Comparison of ENCODE assay signal across 10 cellular contexts in the genomic region with DNA sequence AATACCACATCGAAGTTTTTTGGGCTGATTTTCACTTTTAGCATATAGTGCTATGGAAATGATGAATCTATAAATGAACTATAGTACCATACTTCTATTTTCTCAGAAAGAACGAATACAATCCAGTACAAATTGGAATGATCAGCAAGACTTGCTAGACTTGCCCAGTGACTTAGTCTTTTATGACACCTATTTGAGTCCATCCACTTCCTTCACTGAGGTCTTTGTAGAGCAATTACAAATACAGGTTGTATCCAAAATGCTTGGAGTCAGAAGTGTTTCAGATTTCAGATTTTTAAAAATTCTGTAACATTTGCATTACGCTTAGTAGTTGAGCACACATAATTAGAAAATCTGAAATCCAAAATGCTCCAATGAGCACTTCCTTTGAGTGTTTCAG.
DNase-seq lines count a peak whose midpoint lies in the region; ATAC-seq and TF ChIP-seq lines count a peak whose summit lies in the region.
"Had no signal": no experiment of that assay in that cellular context is flagged by ENCODE, and none has a peak within 500 bp of the region (broad histone marks: within the 10 kb centered on the region; RNA-seq: fewer than 3 reads in every experiment).

No MANE protein-coding gene starts in this region.

- 91% methylated on average over 3 of the region's 3 CpGs for WGBS in esophagus muscularis mucosa
- WGBS in stomach, 5 donors = 81 to 93% (median 90%) methylated on average over 3 of the region's 3 CpGs
- no CpG with 5 or more reads among the region's 3 CpGs for WGBS in mesendoderm (ENCODE audit: extremely low coverage, insufficient coverage, low lambda C conversion rate)

- no peak overlapping the region for H2AK5ac ChIP-seq in mesendoderm (ENCODE audit: low read length)

- TF ChIP-seq EP300 in esophagus muscularis mucosa (IDR thresholded peaks at IDR 0.05) (no peak), stomach (IDR thresholded peaks at IDR 0.05) (no peak)

- no peak overlapping the region for H2BK120ac ChIP-seq in mesendoderm (ENCODE audit: low read depth, low read length)

- no peak overlapping the region for H3K9ac ChIP-seq in mesendoderm (ENCODE audit: low read length)

- H3K4ac ChIP-seq in mesendoderm (ENCODE audit: low read depth, low read length) = no peak overlapping the region

- no peak overlapping the region for H2BK15ac ChIP-seq in mesendoderm (replicated peaks; ENCODE audit: low read depth)

- H3K4me3 Mint-ChIP-seq in activated CD8-positive, alpha-beta memory T cell treated with anti-CD3 and anti-CD28 coated beads, Interleukin-2, amount 10 ng/mL, durations not matched to agents 7 days and 5 days = no peak overlapping the region
- no peak overlapping the region for H3K4me3 Mint-ChIP-seq in T-cell

- TF ChIP-seq CTCF in esophagus muscularis mucosa (IDR thresholded peaks at IDR 0.05) (no peak), stomach (IDR thresholded peaks at IDR 0.05) (no peak)

- no peak overlapping the region for H3K23ac ChIP-seq in mesendoderm (ENCODE audit: low read length)

- no peak for TF ChIP-seq POLR2A in esophagus muscularis mucosa (IDR thresholded peaks at IDR 0.05; ENCODE audit: low read depth)
- TF ChIP-seq POLR2A in stomach (IDR thresholded peaks at IDR 0.05) = no peak

- H3K9me3 ChIP-seq in esophagus muscularis mucosa (no peaks in the 10 kb centered on the region), stomach (no peaks in the 10 kb centered on the region)

- no peak overlapping the region for H4K5ac ChIP-seq in mesendoderm (ENCODE audit: low read length)

- no peaks in the 10 kb centered on the region for H3K79me1 ChIP-seq in mesendoderm (ENCODE audit: low read length)

- CTCF ChIA-PET in activated CD8-positive, alpha-beta memory T cell treated with anti-CD3 and anti-CD28 coated beads, Interleukin-2, amount 10 ng/mL, durations not matched to agents 7 days and 5 days (lab: Charles Lee) = interaction anchor here (1.4 to 2.0 kb wide), 4 partner anchors 9 to 392 kb away, joined by 3 to 10 read pairs (median 4); no protein-coding TSS in a partner anchor
- CTCF ChIA-PET in T-cell (lab: Charles Lee) = no interaction called here

- H3K36me3 ChIP-seq in esophagus muscularis mucosa (no peaks in the 10 kb centered on the region), stomach (no peaks in the 10 kb centered on the region), mesendoderm (ENCODE audit: control insufficient read depth, insufficient read depth, low read length) (no peaks in the 10 kb centered on the region)

- H3K4me3 ChIP-seq in esophagus muscularis mucosa (no peak overlapping the region), stomach (no peak overlapping the region), mesendoderm (ENCODE audit: low read length) (no peak overlapping the region)
- H3K4me3 ChIP-seq: coronary artery had no signal

- H2BK5ac ChIP-seq in mesendoderm (ENCODE audit: low read length) = no peak overlapping the region

- H3K18ac ChIP-seq in mesendoderm (ENCODE audit: low read length) = no peak overlapping the region

- no peak overlapping the region for H4K8ac ChIP-seq in mesendoderm (ENCODE audit: low read depth, low read length)

- no peak overlapping the region for H3K4me2 ChIP-seq in mesendoderm (ENCODE audit: low read length)

- H3K27ac Mint-ChIP-seq in activated CD8-positive, alpha-beta memory T cell treated with anti-CD3 and anti-CD28 coated beads, Interleukin-2, amount 10 ng/mL, durations not matched to agents 7 days and 5 days = peak overlapping the region; percentile 60
- H3K27ac Mint-ChIP-seq in T-cell = peak overlapping the region; percentile 11 to 72

- no peak overlapping the region for H3K56ac ChIP-seq in mesendoderm (ENCODE audit: low read length)

- peaks cover 63% of the 10 kb centered on the region for H3K4me1 Mint-ChIP-seq in activated CD8-positive, alpha-beta memory T cell treated with anti-CD3 and anti-CD28 coated beads, Interleukin-2, amount 10 ng/mL, durations not matched to agents 7 days and 5 days
- H3K4me1 Mint-ChIP-seq in T-cell = peaks cover 65 to 74% (median 72%) of the 10 kb centered on the region in 3 donors

- intact Hi-C loops in esophagus muscularis mucosa (cut with DNase I) = no loop called here
- intact Hi-C loops in stomach (cut with DNase I; ENCODE audit: low total_unique reads) = no loop called here

- POLR2A ChIA-PET in T-cell (lab: Charles Lee) = interaction anchor here in 1 of 2 donors (0.6 to 2.0 kb wide), 3 partner anchors 17 to 279 kb away, joined by 3 to 15 read pairs (median 3); no protein-coding TSS in a partner anchor

- no peaks in the 10 kb centered on the region for H3K27me3 Mint-ChIP-seq in activated CD8-positive, alpha-beta memory T cell treated with anti-CD3 and anti-CD28 coated beads, Interleukin-2, amount 10 ng/mL, durations not matched to agents 7 days and 5 days
- no peaks in the 10 kb centered on the region for H3K27me3 Mint-ChIP-seq in T-cell

- peaks cover 19% of the 10 kb centered on the region for H3K36me3 Mint-ChIP-seq in activated CD8-positive, alpha-beta memory T cell treated with anti-CD3 and anti-CD28 coated beads, Interleukin-2, amount 10 ng/mL, durations not matched to agents 7 days and 5 days
- H3K36me3 Mint-ChIP-seq in T-cell = peaks cover 14% of the 10 kb centered on the region

- H3K27me3 ChIP-seq in esophagus muscularis mucosa (no peaks in the 10 kb centered on the region), stomach (no peaks in the 10 kb centered on the region), mesendoderm (ENCODE audit: insufficient read depth, low read length, poor library complexity) (no peaks in the 10 kb centered on the region)

- H3K79me2 ChIP-seq in mesendoderm (ENCODE audit: control insufficient read depth, insufficient read depth, low read length) = peaks cover 52% of the 10 kb centered on the region

- no peak for DNase-seq in activated CD8-positive, alpha-beta memory T cell treated with anti-CD3 and anti-CD28 coated beads, Interleukin-2, amount 10 ng/mL, durations not matched to agents 7 days and 5 days
- no peak for DNase-seq in activated CD8-positive, alpha-beta memory T cell treated with anti-CD3 and anti-CD28 coated beads, Interleukin-2, amount 50 U/mL, for 48 hours
- no peak for DNase-seq in T-cell
- DNase-seq in esophagus muscularis mucosa (ENCODE audit: extremely low spot score) = no peak
- DNase-seq in stomach = no peak
- no peak for DNase-seq in mesendoderm
- no peak for DNase-seq in DMS 273 treated with DMSO at 0.1 percent for 48 hours (lab: John Stamatoyannopoulos, UW)
- DNase-seq in HPDE6-E6E7 (ENCODE audit: extremely low spot score) = no peak
- DNase-seq: T1000 had no signal

- H3K4me1 ChIP-seq in esophagus muscularis mucosa (peaks cover 37 to 77% (median 63%) of the 10 kb centered on the region in 4 donors), stomach (peaks cover 11 to 76% (median 40%) of the 10 kb centered on the region in 4 donors), mesendoderm (ENCODE audit: control insufficient read depth, low read depth, low read length) (peaks cover 4% of the 10 kb centered on the region)

- H3K27ac ChIP-seq in esophagus muscularis mucosa (replicated peaks in 1 of 4) = peak overlapping the region; percentile 69 to 75 (median 74)
- peak overlapping the region in 4 of 5 donors; percentile 67 to 88 (median 76) for H3K27ac ChIP-seq in stomach
- H3K27ac ChIP-seq in mesendoderm (ENCODE audit: low read depth, low read length) = no peak overlapping the region

- no peak for ATAC-seq in activated CD8-positive, alpha-beta memory T cell treated with anti-CD3 and anti-CD28 coated beads, Interleukin-2, amount 10 ng/mL, durations not matched to agents 7 days and 5 days
- ATAC-seq in T-cell (replicated peaks in 1 of 4) = no peak

- no peaks in the 10 kb centered on the region for H3K9me3 Mint-ChIP-seq in activated CD8-positive, alpha-beta memory T cell treated with anti-CD3 and anti-CD28 coated beads, Interleukin-2, amount 10 ng/mL, durations not matched to agents 7 days and 5 days (ENCODE audit: low read depth)
- H3K9me3 Mint-ChIP-seq in T-cell = no peaks in the 10 kb centered on the region
